8 cellular contexts compared by ENCODE assay signal in the genomic region with DNA sequence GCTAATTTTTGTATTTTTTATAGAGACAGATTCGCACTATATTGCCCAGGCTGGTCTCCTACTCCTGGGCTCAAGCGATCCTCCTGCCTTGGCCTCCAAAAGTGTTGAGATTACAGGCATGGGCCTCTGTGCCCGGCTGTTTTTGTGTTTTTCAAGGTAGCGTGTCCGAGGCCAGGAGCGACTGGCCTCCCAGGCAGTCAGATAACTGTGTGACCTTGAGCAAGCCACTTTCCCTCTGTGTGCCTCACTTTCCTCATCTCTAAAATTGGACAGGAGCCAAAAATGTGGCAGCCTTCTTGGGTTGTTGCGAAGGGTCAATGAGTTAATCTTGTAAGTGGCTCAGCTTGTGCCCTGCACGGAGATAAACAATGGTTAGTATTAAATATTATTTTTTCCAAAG. TPM values are rescaled to one million over a fixed set of nuclear protein-coding genes. Genes with fewer than 3 reads are reported as not detected.
DNase-seq lines count a peak whose midpoint lies in the region; ATAC-seq and TF ChIP-seq lines count a peak whose summit lies in the region.
"Had no signal": no experiment of that assay in that cellular context is flagged by ENCODE, and none has a peak within 500 bp of the region (broad histone marks: within the 10 kb centered on the region; RNA-seq: fewer than 3 reads in every experiment).

No MANE protein-coding gene starts in this region.

- H3K4me2 ChIP-seq in DND-41 (ENCODE audit: insufficient read depth, low read length) (peak overlapping the region; percentile 83), skeletal muscle satellite cell (ENCODE audit: low read length) (peak overlapping the region; percentile 84)

- peaks cover 43% of the 10 kb centered on the region for H3K4me1 Mint-ChIP-seq in chondrocyte (ENCODE audit: low read depth)

- H3K4me3 ChIP-seq in DND-41 (ENCODE audit: low read depth in 1 of 2, low read length in 2 of 2) (peak overlapping the region in 1 of 2 experiments; percentile 83; a peak in 1 of 4 replicates), skeletal muscle satellite cell (ENCODE audit: low read length) (peak overlapping the region; percentile 73), dorsolateral prefrontal cortex (no peak overlapping the region)

- TF ChIP-seq CTCF in DND-41 (IDR thresholded peaks at IDR 0.05; ENCODE audit: borderline replicate concordance, extremely low read depth, low read length, poor library complexity, severe bottlenecking) (no peak), chondrocyte (IDR thresholded peaks at IDR 0.05) (no peak), dorsolateral prefrontal cortex (IDR thresholded peaks at IDR 0.05 in 54 of 56, conservative IDR thresholded peaks at IDR 0.05 in 2 of 56; ENCODE audit: low read depth in 1 of 56, partially characterized antibody in 56 of 56) (no peak)

- peaks cover 31% of the 10 kb centered on the region for H4K20me1 ChIP-seq in DND-41 (ENCODE audit: insufficient read depth, low read length)

- ATAC-seq in DND-41 (ENCODE audit: insufficient read depth, low read depth) (no peak), GM18867 (IDR thresholded peaks at IDR 0.05; ENCODE audit: unreplicated experiment) (no peak)

- no peaks in the 10 kb centered on the region for H3K9me3 Mint-ChIP-seq in chondrocyte (ENCODE audit: low read depth)

- H3K79me2 ChIP-seq in DND-41 (ENCODE audit: insufficient read depth, low read length), result peaks cover 73% of the 10 kb centered on the region

- H3K36me3 Mint-ChIP-seq in chondrocyte (ENCODE audit: low read depth), result no peaks in the 10 kb centered on the region

- no peaks in the 10 kb centered on the region for H3K9me3 ChIP-seq in DND-41 (ENCODE audit: insufficient read depth, low read length, severe bottlenecking)
- H3K9me3 ChIP-seq in skeletal muscle satellite cell (replicated peaks; ENCODE audit: low read length), result no peaks in the 10 kb centered on the region

- DNase-seq in DND-41 (no peak), NCI-H82 (lab: John Stamatoyannopoulos, UW) (peak; percentile 77), chondrocyte (ENCODE audit: low spot score) (peak; percentile 24), dorsolateral prefrontal cortex (no peak), DMS79 treated with DMSO at 0.1 percent for 48 hours (lab: John Stamatoyannopoulos, UW) (no peak)
- DNase-seq: retina had no signal

- H3K27ac ChIP-seq in DND-41 (ENCODE audit: low read length) (peak overlapping the region; percentile 15; the same call in 1 of the 2 replicates), dorsolateral prefrontal cortex (no peak overlapping the region)

- H3K36me3 ChIP-seq in DND-41 (ENCODE audit: insufficient read depth, low read length) (0 out of 2 replicates have a peak, but pooled peaks cover 3% of the 10 kb centered on the region), skeletal muscle satellite cell (ENCODE audit: insufficient read depth, low read length) (peaks cover 3% of the 10 kb centered on the region)

- no peak overlapping the region for H3K27ac Mint-ChIP-seq in chondrocyte (ENCODE audit: unreplicated experiment)

- intact Hi-C loops in dorsolateral prefrontal cortex (cut with DNase I), result no loop called here

- H3K9ac ChIP-seq in DND-41 (ENCODE audit: low read depth, low read length) (peak overlapping the region; percentile 98), skeletal muscle satellite cell (ENCODE audit: low read depth, low read length) (no peak overlapping the region)

- H3K4me1 ChIP-seq in DND-41 (ENCODE audit: insufficient read depth, low read length), result peaks cover 58% of the 10 kb centered on the region
- H3K4me1 ChIP-seq in skeletal muscle satellite cell (ENCODE audit: control insufficient read depth, insufficient read depth, low read length), result peaks cover 38% of the 10 kb centered on the region

- no peaks in the 10 kb centered on the region for H3K27me3 ChIP-seq in DND-41 (ENCODE audit: insufficient read depth, low read length, poor library complexity)
- no peaks in the 10 kb centered on the region for H3K27me3 ChIP-seq in skeletal muscle satellite cell (ENCODE audit: control insufficient read depth, insufficient read depth, low read length)
- H3K27me3 ChIP-seq in dorsolateral prefrontal cortex, result no peaks in the 10 kb centered on the region

- no peak overlapping the region for H2AFZ ChIP-seq in DND-41 (ENCODE audit: low read depth, low read length)

- H3K27me3 Mint-ChIP-seq in chondrocyte (ENCODE audit: low read depth), result no peaks in the 10 kb centered on the region

- peak overlapping the region; percentile 33 for H3K4me3 Mint-ChIP-seq in chondrocyte (ENCODE audit: unreplicated experiment)

RNA-seq across cellular contexts. Expression of a gene that starts 2.4 kb away (rescaled TPM):
- total RNA-seq in chondrocyte, result 47.9 to 118 TPM (median 48.3 TPM) in 3 replicates
- total RNA-seq in skeletal muscle satellite cell (2012; rRNA removed), result 28.1 and 29.9 TPM in 2 replicates
- 10 to 100 TPM; 10.3 to 25.6 (median 15.5) TPM for total RNA-seq in dorsolateral prefrontal cortex

Comparison
In these comparisons a context has a peak if more than half of its experiments do, and no peak if none do; other contexts are left out.
1. DNase-seq: peak in NCI-H82 (single experiment) and chondrocyte (single experiment); none in DND-41 (single experiment), dorsolateral prefrontal cortex (0 of 10) and DMS79 treated with DMSO at 0.1 percent for 48 hours (single experiment).